In genomic region chr7:63925626-63926460, GRCh38 we compare ENCODE assay signal across 8 cellular contexts.
DNase-seq lines count a peak whose midpoint lies in the region; ATAC-seq and TF ChIP-seq lines count a peak whose summit lies in the region.

No MANE protein-coding gene starts in this region.

- no peak for TF ChIP-seq CTCF in GM06990 (IDR thresholded peaks at IDR 0.05; ENCODE audit: insufficient read depth, low read length, poor library complexity, severe bottlenecking)
- no peak for TF ChIP-seq CTCF in fibroblast of mammary gland (conservative IDR thresholded peaks at IDR 0.05; ENCODE audit: control insufficient read depth, insufficient read depth, low read depth, low read length)
- TF ChIP-seq CTCF in psoas muscle (IDR thresholded peaks at IDR 0.05) = no peak
- no peak for TF ChIP-seq CTCF in transverse colon (IDR thresholded peaks at IDR 0.05)
- no peak for TF ChIP-seq CTCF in GM10266 (IDR thresholded peaks at IDR 0.05; ENCODE audit: control insufficient read depth, insufficient read depth, low read depth, missing control alignments)

- no peak for TF ChIP-seq EP300 in transverse colon (IDR thresholded peaks at IDR 0.05; ENCODE audit: low read depth)

- H3K4me1 ChIP-seq in psoas muscle (no peaks in the 10 kb centered on the region), transverse colon (peaks cover 0 to 10% (median 3%) of the 10 kb centered on the region in 4 donors)

- peak overlapping the region; percentile 47 for H3K4me3 ChIP-seq in GM06990 (replicated peaks; ENCODE audit: low read depth, low read length)
- peak overlapping the region; percentile 46 for H3K4me3 ChIP-seq in fibroblast of mammary gland (ENCODE audit: control insufficient read depth, low read depth, low read length)
- H3K4me3 ChIP-seq in psoas muscle = peak overlapping the region; percentile 80
- H3K4me3 ChIP-seq in transverse colon = peak overlapping the region in 3 of 4 donors; percentile 49 to 78 (median 60)

- H3K27ac ChIP-seq in psoas muscle (peak overlapping the region; percentile 85), transverse colon (peak overlapping the region; percentile 55 to 87 (median 82))

- no peaks in the 10 kb centered on the region for H3K36me3 ChIP-seq in GM06990 (ENCODE audit: control insufficient read depth, insufficient read depth, low read length)
- no peaks in the 10 kb centered on the region for H3K36me3 ChIP-seq in psoas muscle (ENCODE audit: insufficient read depth in 1 of 2, low read depth in 1 of 2)
- no peaks in the 10 kb centered on the region for H3K36me3 ChIP-seq in transverse colon

- in situ Hi-C loops in transverse colon (cut with MboI; ENCODE audit: low pct_ligation_motif_present in 1 of 4, low pct_unique_long_range_greater_than_20kb in 1 of 4, low sequenced_read_pairs in 3 of 4) = no loop called here

- peak; percentile 37 for TF ChIP-seq POLR2A in transverse colon (IDR thresholded peaks at IDR 0.05)

- intact Hi-C loops in psoas muscle (cut with DNase I) (loop anchor here in 1 of 2 donors (10.0 kb wide), 1 partner anchor 639 kb away; the partner anchor contains the start of gene ZNF680), transverse colon (cut with DNase I; ENCODE audit: low total_unique reads) (no loop called here)

- 2 to 32% (median 2%) methylated on average over 45 to 47 of the region's 47 CpGs for WGBS in psoas muscle, 3 donors
- WGBS in transverse colon (ENCODE audit: low coverage in 1 of 2), 2 donors = 55% methylated on average over 45 of the region's 47 CpGs; no CpG with 5 or more reads in 1 of the 2 donors

- H3K27me3 ChIP-seq in GM06990 (replicated peaks; ENCODE audit: control insufficient read depth, insufficient read depth, low read length) = no peaks in the 10 kb centered on the region
- H3K27me3 ChIP-seq in psoas muscle (ENCODE audit: insufficient read depth in 3 of 3, low read length in 2 of 3) = no peaks in the 10 kb centered on the region
- H3K27me3 ChIP-seq in transverse colon = no peaks in the 10 kb centered on the region

- DNase-seq in GM06990 (ENCODE audit: extremely low read depth, insufficient read length) (peak; percentile 69), NCI-H524 treated with DMSO at 0.1 percent for 48 hours (lab: John Stamatoyannopoulos, UW) (peak; percentile 39), activated T-cell treated with anti-CD3 and anti-CD28 coated beads for 24 hours (ENCODE audit: low read depth) (peak; percentile 83), fibroblast of mammary gland (ENCODE audit: low read depth) (peak; percentile 63), psoas muscle (peak; percentile 93 to 95), transverse colon (peak; percentile 64), NCI-H128 (lab: John Stamatoyannopoulos, UW; ENCODE audit: unreplicated experiment) (no peak), GM10266 (ENCODE audit: extremely low spot score) (no peak)

- H3K9me3 ChIP-seq in psoas muscle (no peaks in the 10 kb centered on the region), transverse colon (no peaks in the 10 kb centered on the region)

- ATAC-seq in psoas muscle = peak; percentile 98 to 99 (median 98)

Comparison
In these comparisons a context has a peak if more than half of its experiments do, and no peak if none do; other contexts are left out.
1. DNase-seq: peak in GM06990 (single experiment), NCI-H524 treated with DMSO at 0.1 percent for 48 hours (single experiment), activated T-cell treated with anti-CD3 and anti-CD28 coated beads for 24 hours (single experiment), fibroblast of mammary gland (single experiment), psoas muscle (2 of 2) and transverse colon (single experiment); none in NCI-H128 (single experiment) and GM10266 (single experiment).
2. Peak in every context shown above with its lines, with median percentiles within 50 percentile points of each other: H3K4me3 ChIP-seq.